8 cellular contexts compared by ENCODE assay signal in the genomic region with DNA sequence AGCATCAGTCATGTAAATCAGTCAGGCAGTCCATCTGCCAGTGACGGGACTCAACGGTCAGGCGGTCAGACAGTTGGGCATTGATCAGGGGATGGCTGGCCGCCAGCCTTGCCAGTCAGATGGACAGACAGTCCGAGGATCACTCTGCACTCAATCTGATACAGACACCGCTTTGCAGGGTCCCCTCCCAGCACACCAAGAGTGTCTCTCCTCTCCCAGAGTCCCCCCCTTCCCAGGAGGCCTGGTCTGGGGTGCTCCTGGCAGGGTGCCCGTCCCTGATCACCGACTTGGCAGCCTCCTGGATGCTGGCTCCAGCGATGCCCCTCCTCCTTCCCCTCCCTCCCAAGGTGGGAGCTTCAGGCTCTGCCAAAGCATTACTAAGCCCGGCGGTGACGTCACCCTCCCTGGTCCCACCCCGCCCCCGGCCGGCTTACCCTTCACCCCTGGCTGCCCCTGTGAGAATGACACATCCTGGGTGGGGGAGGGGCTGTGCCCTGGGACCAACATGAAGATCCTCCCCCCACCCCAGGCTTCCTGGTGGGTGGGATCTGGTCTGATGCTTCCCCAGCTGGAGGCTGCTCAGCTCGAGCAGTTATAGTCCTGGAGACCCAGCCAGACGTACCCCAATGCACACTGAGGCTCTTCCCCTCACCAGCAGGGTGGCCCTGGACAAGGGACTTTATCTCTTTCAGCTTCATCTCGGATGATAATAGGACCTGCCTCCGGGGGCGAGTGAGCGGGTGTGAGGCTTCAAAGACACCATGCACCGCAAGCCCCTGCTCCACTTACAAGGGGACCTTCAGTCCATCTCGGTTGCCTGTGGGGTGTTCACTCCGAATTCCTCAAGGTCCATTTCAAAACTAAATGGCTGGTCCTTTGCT.
A peak's percentile ranks its signal among the peaks of the same experiment; 100 is the strongest.
DNase-seq lines count a peak whose midpoint lies in the region; ATAC-seq, FAIRE-seq and TF ChIP-seq lines count a peak whose summit lies in the region.

No MANE protein-coding gene starts in this region.

- peaks cover 17% of the 10 kb centered on the region for H3K27me3 Mint-ChIP-seq in T-helper 2 cell treated with Interferon-gamma antibody and Interleukin-4, amounts not matched to agents 5 μg/mL and 100 μg/mL, for 36 hours (ENCODE audit: low read depth)

- 41 to 53% methylated on average over 2 to 9 of the region's 24 CpGs for WGBS in gastroesophageal sphincter (ENCODE audit: low coverage in 1 of 2), 2 donors
- 13 to 15% methylated on average over 24 of the region's 24 CpGs for WGBS in pancreas, 2 donors

- H3K9me3 ChIP-seq in gastroesophageal sphincter (no peaks in the 10 kb centered on the region), pancreas (no peaks in the 10 kb centered on the region)

- H3K27ac Mint-ChIP-seq in T-helper 2 cell treated with Interferon-gamma antibody and Interleukin-4, amounts not matched to agents 5 μg/mL and 100 μg/mL, for 36 hours = no peak overlapping the region

- H3K36me3 ChIP-seq in gastroesophageal sphincter (no peaks in the 10 kb centered on the region), pancreas (no peaks in the 10 kb centered on the region)

- TF ChIP-seq CTCF in gastroesophageal sphincter (IDR thresholded peaks at IDR 0.05) (no peak), pancreas (IDR thresholded peaks at IDR 0.05) (no peak)

- no peak overlapping the region for H3K4me3 ChIP-seq in gastroesophageal sphincter
- H3K4me3 ChIP-seq in pancreas = no peak overlapping the region

- peaks cover 0 to 32% (median 8%) of the 10 kb centered on the region in 3 donors for H3K4me1 ChIP-seq in gastroesophageal sphincter
- H3K4me1 ChIP-seq in pancreas = peaks cover 0 to 7% (median 0%) of the 10 kb centered on the region in 3 donors

- no peak for FAIRE-seq in pancreas (lab: Jason Lieb, UNC)

- no peak overlapping the region for H3K4me3 Mint-ChIP-seq in T-helper 2 cell treated with Interferon-gamma antibody and Interleukin-4, amounts not matched to agents 5 μg/mL and 100 μg/mL, for 36 hours

- CTCF ChIA-PET in HEK293T (lab: Yijun Ruan, JAX) = interaction anchor here (0.5 to 0.7 kb wide), 3 partner anchors 19 to 477 kb away, joined by 3 read pairs; no protein-coding TSS in a partner anchor

- intact Hi-C loops in pancreas (cut with DNase I) = no loop called here

- H3K27me3 ChIP-seq in gastroesophageal sphincter (no peaks in the 10 kb centered on the region), pancreas (no peaks in the 10 kb centered on the region)

- ATAC-seq in gastroesophageal sphincter (peak; percentile 63), pancreas (peak; percentile 87 to 91 (median 91)), HG02642 (IDR thresholded peaks at IDR 0.05; ENCODE audit: poor library complexity, unreplicated experiment) (no peak)

- no peaks in the 10 kb centered on the region for H3K36me3 Mint-ChIP-seq in T-helper 2 cell treated with Interferon-gamma antibody and Interleukin-4, amounts not matched to agents 5 μg/mL and 100 μg/mL, for 36 hours (ENCODE audit: low read depth)

- POLR2A ChIA-PET in HEK293T (lab: Yijun Ruan, JAX) = no interaction called here

- DNase-seq in AG08395 (ENCODE audit: low spot score) (peak; percentile 73), HEK293T (ENCODE audit: extremely low spot score) (peak; percentile 46), SK-N-DZ (ENCODE audit: low spot score) (peak; percentile 59), pancreas (peak; percentile 64 to 89 (median 79)), germinal center (ENCODE audit: low spot score) (no peak)
- DNase-seq in T-helper 2 cell treated with Interferon-gamma antibody and Interleukin-4, amounts not matched to agents 5 μg/mL and 100 μg/mL, for 36 hours (ENCODE audit: low spot score) = no peak

- no peak overlapping the region for H3K27ac ChIP-seq in gastroesophageal sphincter
- no peak overlapping the region for H3K27ac ChIP-seq in pancreas

- no peaks in the 10 kb centered on the region for H3K9me3 Mint-ChIP-seq in T-helper 2 cell treated with Interferon-gamma antibody and Interleukin-4, amounts not matched to agents 5 μg/mL and 100 μg/mL, for 36 hours

- H3K4me1 Mint-ChIP-seq in T-helper 2 cell treated with Interferon-gamma antibody and Interleukin-4, amounts not matched to agents 5 μg/mL and 100 μg/mL, for 36 hours (ENCODE audit: low read depth) = peaks cover 2% of the 10 kb centered on the region

- no peak for TF ChIP-seq EP300 in gastroesophageal sphincter (IDR thresholded peaks at IDR 0.05)

- no peak for TF ChIP-seq POLR2A in gastroesophageal sphincter (IDR thresholded peaks at IDR 0.05)

TF ChIP-seq in HEK293T, 16 proteins besides CTCF, POLR2A, EP300 and RAD21:
- TF ChIP-seq ELF4 (IDR thresholded peaks at IDR 0.05) (no peak), PKNOX1 (IDR thresholded peaks at IDR 0.05) (no peak), FOXA1 (IDR thresholded peaks at IDR 0.05) (no peak), SUZ12 (IDR thresholded peaks at IDR 0.05) (no peak)

Comparison
In these comparisons a context has a peak if more than half of its experiments do, and no peak if none do; other contexts are left out.
1. DNase-seq: peak in AG08395 (single experiment), HEK293T (single experiment), SK-N-DZ (single experiment) and pancreas (6 of 6); none in T-helper 2 cell treated with Interferon-gamma antibody and Interleukin-4, amounts not matched to agents 5 μg/mL and 100 μg/mL, for 36 hours (single experiment) and germinal center (single experiment).